Comparison of ENCODE assay signal across 10 cellular contexts in genomic region chr10:1425886-1426285, GRCh38.
A peak's percentile ranks its signal among the peaks of the same experiment; 100 is the strongest.
DNase-seq lines count a peak whose midpoint lies in the region; ATAC-seq, FAIRE-seq and TF ChIP-seq lines count a peak whose summit lies in the region.
"Had no signal": no experiment of that assay in that cellular context is flagged by ENCODE, and none has a peak within 500 bp of the region (broad histone marks: within the 10 kb centered on the region; RNA-seq: fewer than 3 reads in every experiment).

No MANE protein-coding gene starts in this region.

- intact Hi-C loops in left cardiac atrium (cut with DNase I), result no loop called here

- no peak for FAIRE-seq in HTR-8/SVneo (lab: Jason Lieb, UNC)

- ATAC-seq in GM19372 (IDR thresholded peaks at IDR 0.05; ENCODE audit: low read depth, unreplicated experiment) (peak; percentile 58), HG02884 (IDR thresholded peaks at IDR 0.05; ENCODE audit: unreplicated experiment) (peak; percentile 78), left cardiac atrium (no peak)

- peak; percentile 92 for DNase-seq in GDM1 (lab: John Stamatoyannopoulos, UW)
- peak; percentile 87 to 88 for DNase-seq in Kasumi-1 (lab: John Stamatoyannopoulos, UW)
- no peak for DNase-seq in NCI-H2107 (lab: John Stamatoyannopoulos, UW)
- DNase-seq in HTR-8/SVneo (ENCODE audit: insufficient read length, low spot score), result no peak
- no peak for DNase-seq in left cardiac atrium
- DNase-seq in foreskin fibroblast, result no peak
- DNase-seq: activated naive CD8-positive, alpha-beta T cell treated with anti-CD3 and anti-CD28 coated beads, Interleukin-2, amount 10 ng/mL, durations not matched to agents 7 days and 5 days; effector memory CD4-positive, alpha-beta T cell had no signal

- H3K4me3 ChIP-seq in foreskin fibroblast (ENCODE audit: low read depth in 1 of 2, low read length in 2 of 2), result no peak overlapping the region

- no peak for TF ChIP-seq CTCF in foreskin fibroblast (IDR thresholded peaks at IDR 0.05; ENCODE audit: low read depth, low read length)

Comparison
In these comparisons a context has a peak if more than half of its experiments do, and no peak if none do; other contexts are left out.
1. DNase-seq: peak in GDM1 (single experiment) and Kasumi-1 (2 of 2); none in NCI-H2107 (single experiment), HTR-8/SVneo (single experiment), left cardiac atrium (single experiment) and foreskin fibroblast (0 of 2).
2. ATAC-seq: peak in GM19372 (single experiment) and HG02884 (single experiment); none in left cardiac atrium (0 of 2).